ENCODE assay signal across 25 cellular contexts in the genomic region with DNA sequence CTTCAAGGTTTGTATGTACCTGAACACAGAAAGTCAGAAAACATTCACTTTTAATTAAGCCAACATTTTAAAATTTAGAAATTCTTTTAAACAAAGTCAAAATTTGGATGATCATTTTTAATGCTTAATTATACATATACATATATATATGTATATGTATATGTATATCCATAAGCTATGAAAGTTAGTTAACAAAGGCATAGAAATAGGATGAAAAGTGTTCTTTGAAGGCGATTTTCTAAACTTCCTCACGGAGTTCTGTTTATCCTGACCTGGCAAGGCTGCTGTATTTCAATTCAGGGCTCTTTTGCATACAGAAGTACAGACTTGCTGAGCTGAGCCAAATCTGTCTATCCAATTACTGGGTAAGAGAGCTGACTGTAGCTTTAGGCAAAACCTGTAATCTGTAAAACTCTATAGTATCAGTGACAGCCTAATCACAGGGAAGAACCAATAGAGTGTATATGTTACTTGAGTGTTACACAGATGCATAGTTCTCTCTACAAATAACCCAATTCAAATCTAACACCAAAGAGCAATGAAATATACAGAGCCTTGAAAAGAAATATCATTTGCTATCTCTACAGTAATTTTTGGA. TPM values are rescaled to one million over a fixed set of nuclear protein-coding genes. Genes with fewer than 3 reads are reported as not detected.
"Had no signal": no experiment of that assay in that cellular context is flagged by ENCODE, and none has a peak within 500 bp of the region (broad histone marks: within the 10 kb centered on the region; RNA-seq: fewer than 3 reads in every experiment).

No MANE protein-coding gene starts in this region.

- H3K27ac ChIP-seq: hepatocyte, spleen, thyroid gland, upper lobe of right lung had no signal

- H3K4me2 ChIP-seq: hepatocyte had no signal

- H3K4me1 Mint-ChIP-seq: immature natural killer cell, natural killer cell had no signal

- H3K4me3 Mint-ChIP-seq: immature natural killer cell; natural killer cell; stimulated activated naive CD8-positive, alpha-beta T cell treated with anti-CD3 and anti-CD28 coated beads, Interleukin-15, Interleukin-2, amounts not matched to agents 100 ng/mL and 50 ng/mL, for 24 hours; T-helper 2 cell treated with Interferon-gamma antibody and Interleukin-4, amounts not matched to agents 5 μg/mL and 100 μg/mL, for 36 hours had no signal

- H3K79me2 ChIP-seq: hepatocyte had no signal

- H3K27me3 Mint-ChIP-seq: progenitor cell of endocrine pancreas had no signal

- H3K36me3 Mint-ChIP-seq: natural killer cell had no signal

- H3K9me3 Mint-ChIP-seq: activated naive CD4-positive, alpha-beta T cell treated with anti-CD3 and anti-CD28 coated beads, Interleukin-2, amount 50 U/mL, for 72 hours; stimulated activated naive CD8-positive, alpha-beta T cell treated with anti-CD3 and anti-CD28 coated beads, Interleukin-15, Interleukin-2, amounts not matched to agents 100 ng/mL and 50 ng/mL, for 24 hours; T-helper 2 cell treated with Interferon-gamma antibody and Interleukin-4, amounts not matched to agents 5 μg/mL and 100 μg/mL, for 36 hours had no signal

- H3K4me1 ChIP-seq: upper lobe of right lung had no signal

- H3K36me3 ChIP-seq: spleen, thyroid gland, upper lobe of right lung had no signal

- H3K27ac Mint-ChIP-seq: activated naive CD4-positive, alpha-beta T cell treated with anti-CD3 and anti-CD28 coated beads, Interleukin-2, amount 50 U/mL, for 72 hours; immature natural killer cell; natural killer cell; progenitor cell of endocrine pancreas; stimulated activated naive CD8-positive, alpha-beta T cell treated with anti-CD3 and anti-CD28 coated beads, Interleukin-15, Interleukin-2, amounts not matched to agents 100 ng/mL and 50 ng/mL, for 24 hours; T-helper 2 cell treated with Interferon-gamma antibody and Interleukin-4, amounts not matched to agents 5 μg/mL and 100 μg/mL, for 36 hours had no signal

- H3K9me3 ChIP-seq: spleen, thyroid gland, upper lobe of right lung had no signal

- DNase-seq: activated CD4-positive, alpha-beta T cell treated with anti-CD3 and anti-CD28 coated beads for 1 hour; activated gamma-delta T cell treated with Interleukin-2 at 50 U/mL for 16 hours; activated T-cell treated with anti-CD3 and anti-CD28 coated beads, Interleukin-2, amount 50 U/mL, for 1 hour; aorta; central memory CD4-positive, alpha-beta T cell; effector memory CD4-positive, alpha-beta T cell; glutamatergic neuron; immature natural killer cell; left ventricle myocardium superior; mammary epithelial cell; midbrain; natural killer cell; retina; spleen; stimulated activated CD4-positive, alpha-beta T cell treated with anti-CD3 and anti-CD28 coated beads, Interleukin-4, amount 100 ng/mL, for 24 hours; substantia nigra; thyroid gland; upper lobe of right lung had no signal

- ATAC-seq: activated naive CD4-positive, alpha-beta T cell treated with anti-CD3 and anti-CD28 coated beads, Interleukin-2, amount 50 U/mL, for 72 hours; esophagus mucosa; left ventricle myocardium superior; natural killer cell; upper lobe of right lung had no signal

- H3K4me3 ChIP-seq: hepatocyte, spleen, thyroid gland, upper lobe of right lung had no signal

- H2AFZ ChIP-seq: hepatocyte had no signal

- H3K27me3 ChIP-seq: hepatocyte, thyroid gland, upper lobe of right lung had no signal

RNA-seq across cellular contexts. Expression of a gene that starts 32.1 kb away (rescaled TPM):
- total RNA-seq: activated naive CD4-positive, alpha-beta T cell treated with anti-CD3 and anti-CD28 coated beads, Interleukin-2, amount 50 U/mL, for 72 hours; endothelial cell of umbilical vein had no signal
